Comparison of ENCODE assay signal across 22 cellular contexts in the genomic region with DNA sequence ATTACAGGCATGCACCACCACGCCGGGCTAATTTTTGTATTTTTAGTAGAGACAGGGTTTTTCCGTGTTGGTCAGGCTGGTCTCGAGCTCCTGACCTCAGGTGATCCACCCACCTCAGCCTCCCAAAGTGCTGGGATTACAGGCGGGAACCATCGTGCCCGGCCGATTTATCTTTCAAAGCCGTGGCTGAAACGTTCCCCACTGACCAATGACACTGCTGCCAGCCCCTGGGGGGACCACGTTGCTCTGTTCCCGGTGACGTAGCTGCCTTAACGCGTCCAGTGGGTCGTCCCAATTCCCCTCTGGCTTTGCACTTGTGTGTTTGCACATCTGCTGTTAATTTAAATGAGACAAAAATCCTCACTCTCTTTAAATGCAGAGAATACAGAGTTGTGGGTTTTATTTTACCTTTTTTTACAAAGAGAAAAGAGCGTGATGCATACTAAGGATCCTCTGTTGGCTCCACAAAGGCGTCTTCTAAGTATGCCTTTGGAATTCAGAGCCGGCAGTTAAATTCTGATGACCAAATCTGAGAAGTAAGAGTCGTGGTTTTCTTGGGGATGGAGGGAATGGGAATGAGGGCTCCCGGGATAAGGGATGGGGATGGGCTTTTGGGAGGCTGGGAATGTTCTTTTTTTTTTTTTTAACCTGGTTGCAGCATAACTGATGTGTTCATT. TPM values are rescaled to one million over a fixed set of nuclear protein-coding genes. Genes with fewer than 3 reads are reported as not detected.
"Had no signal": no experiment of that assay in that cellular context is flagged by ENCODE, and none has a peak within 500 bp of the region (broad histone marks: within the 10 kb centered on the region; RNA-seq: fewer than 3 reads in every experiment).

No MANE protein-coding gene starts in this region.

- H3K4me1 ChIP-seq: sigmoid colon, suprapubic skin had no signal

- DNase-seq: activated CD4-positive, alpha-beta T cell treated with anti-CD3 and anti-CD28 coated beads, Interleukin-2, amount 50 U/mL, for 1 hour; activated CD4-positive, CD25-positive, alpha-beta regulatory T cell; activated naive CD4-positive, alpha-beta T cell treated with anti-CD3 and anti-CD28 coated beads, Interleukin-2, amount 50 U/mL, for 16 hours; activated T-cell treated with anti-CD3 and anti-CD28 coated beads for 4 hours; amniotic stem cell; left colon; natural killer cell; sigmoid colon; stimulated activated CD4-positive, alpha-beta T cell treated with anti-CD3 and anti-CD28 coated beads, Interleukin-2, amount 100 ng/mL, for 24 hours; stimulated activated naive CD4-positive, alpha-beta T cell; T-helper 2 cell had no signal

- FAIRE-seq: TTC549 had no signal

- H3K36me3 Mint-ChIP-seq: brain, natural killer cell had no signal

- H3K4me1 Mint-ChIP-seq: activated T-helper 17 cell treated with anti-CD3 and anti-CD28 coated beads, Interleukin-2, amount 50 U/mL, for 72 hours; natural killer cell had no signal

- H3K27me3 ChIP-seq: suprapubic skin had no signal

- H3K27ac ChIP-seq: sigmoid colon, suprapubic skin had no signal

- H3K27ac Mint-ChIP-seq: activated T-helper 17 cell treated with anti-CD3 and anti-CD28 coated beads, Interleukin-2, amount 50 U/mL, for 72 hours; dendritic cell treated with granulocyte-macrophage colony-stimulating factor and Interleukin-4, amounts not matched to agents 40 ng/mL and 50 ng/mL, for 4 days; natural killer cell had no signal

- H3K36me3 ChIP-seq: sigmoid colon, suprapubic skin had no signal

- H3K4me3 ChIP-seq: sigmoid colon, suprapubic skin had no signal

- H3K4me3 Mint-ChIP-seq: activated T-helper 17 cell treated with anti-CD3 and anti-CD28 coated beads, Interleukin-2, amount 50 U/mL, for 72 hours; brain; dendritic cell treated with granulocyte-macrophage colony-stimulating factor and Interleukin-4, amounts not matched to agents 40 ng/mL and 50 ng/mL, for 4 days; natural killer cell had no signal

- ATAC-seq: activated T-helper 17 cell treated with anti-CD3 and anti-CD28 coated beads, Interleukin-2, amount 50 U/mL, for 72 hours; natural killer cell had no signal

RNA-seq across cellular contexts. Expression of a gene that starts 18.5 kb away (rescaled TPM):
- total RNA-seq: glomerular endothelial cell, lung microvascular endothelial cell had no signal

RNA-seq across cellular contexts. Expression of a gene that starts 21.8 kb away (rescaled TPM):
- total RNA-seq: activated CD8-positive, alpha-beta memory T cell treated with anti-CD3 and anti-CD28 coated beads for 36 hours; activated T-helper 17 cell treated with anti-CD3 and anti-CD28 coated beads, Interleukin-2, amount 50 U/mL, for 72 hours; epithelial cell of proximal tubule; glomerular endothelial cell; lung microvascular endothelial cell; omental fat pad; pulmonary artery endothelial cell had no signal
